8 cellular contexts compared by ENCODE assay signal in the genomic region with DNA sequence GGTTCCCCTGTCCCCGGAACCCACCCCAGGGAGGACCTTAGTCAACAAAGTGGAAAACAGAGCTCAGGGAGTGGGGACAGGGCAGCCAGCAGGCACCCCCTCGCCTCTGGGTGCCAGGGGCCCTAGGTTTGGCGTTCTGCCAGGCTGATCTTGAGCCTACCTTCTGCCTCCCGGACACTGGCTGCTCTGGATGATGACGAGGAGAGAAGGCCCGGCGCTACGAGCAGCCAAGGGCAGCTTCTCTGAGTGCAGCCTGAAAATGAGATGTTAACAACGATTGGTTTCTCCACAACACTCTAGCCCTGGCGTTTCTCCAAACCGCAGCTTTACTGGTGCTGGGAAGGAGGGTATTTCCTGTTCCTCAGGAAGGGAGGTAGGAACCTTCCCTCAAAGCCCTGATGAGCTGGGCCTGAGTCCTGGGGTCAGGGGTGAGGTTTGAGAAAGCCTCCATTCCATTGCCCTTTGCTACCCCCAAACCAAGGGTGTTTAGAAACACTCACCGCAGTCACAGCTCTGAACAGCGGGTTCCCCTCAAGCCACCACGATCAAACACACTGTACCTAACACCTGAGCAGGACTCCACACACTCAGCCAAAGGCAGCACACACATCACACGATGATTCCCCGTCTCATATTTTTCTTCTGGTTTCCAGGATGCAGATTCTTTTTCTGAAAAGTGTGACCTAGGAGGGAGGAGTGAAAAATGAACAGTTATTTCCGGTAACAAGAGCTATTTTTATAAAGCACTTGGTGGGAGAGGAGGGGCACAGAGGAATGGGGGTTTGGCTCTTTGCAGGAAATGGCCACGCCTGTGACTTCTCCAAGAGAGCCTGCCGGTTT. TPM values are rescaled to one million over a fixed set of nuclear protein-coding genes. Genes with fewer than 3 reads are reported as not detected.
DNase-seq lines count a peak whose midpoint lies in the region; ATAC-seq and TF ChIP-seq lines count a peak whose summit lies in the region.

A gene (minus strand): TSS at position 709 of the 840 bp plus-strand sequence. CDS start 1,054 bp downstream, outside the sequence.

- POLR2A ChIA-PET in naive thymus-derived CD8-positive, alpha-beta T cell (lab: Charles Lee): interaction anchor here (0.6 to 4.2 kb wide), 21 partner anchors 10 to 229 kb away, joined by 3 to 50 read pairs (median 4); a partner anchor contains a TSS

- intact Hi-C loops in thyroid gland (cut with DNase I): no loop called here

- 21% methylated on average over 13 to 16 of the region's 19 CpGs for WGBS in thyroid gland, 2 donors

- H3K36me3 ChIP-seq in DOHH2 (ENCODE audit: control insufficient read depth, low read length) (no peaks in the 10 kb centered on the region), thyroid gland (peaks cover 0 to 3% of the 10 kb centered on the region in 2 donors)

- H4K20me1 ChIP-seq in DOHH2 (ENCODE audit: control insufficient read depth, insufficient read depth, low read depth, low read length): no peaks in the 10 kb centered on the region

- H3K4me1 Mint-ChIP-seq in naive thymus-derived CD8-positive, alpha-beta T cell: peaks cover 18 to 49% (median 42%) of the 10 kb centered on the region in 4 donors

- H3K4me3 ChIP-seq in DOHH2 (ENCODE audit: low read length) (no peak within 1 kb of the TSS), epithelial cell of proximal tubule (ENCODE audit: low read depth, low read length) (peak within 1 kb of the TSS; percentile 42), thyroid gland (replicated peaks in 1 of 3) (peak within 1 kb of the TSS in 2 of 3 donors; percentile 9 to 35)

- no peaks in the 10 kb centered on the region for H3K27me3 ChIP-seq in DOHH2 (ENCODE audit: control insufficient read depth, low read length)
- H3K27me3 ChIP-seq in thyroid gland: no peaks in the 10 kb centered on the region

- no peaks in the 10 kb centered on the region for H3K9me3 Mint-ChIP-seq in naive thymus-derived CD8-positive, alpha-beta T cell

- H3K4me2 ChIP-seq in DOHH2 (ENCODE audit: low read length): 0 out of 2 replicates have a peak within 1 kb of the TSS, but pooled peaks have one; percentile 16

- H3K27me3 Mint-ChIP-seq in naive thymus-derived CD8-positive, alpha-beta T cell: no peaks in the 10 kb centered on the region

- peak within 1 kb of the TSS; percentile 85 to 93 (median 89) for H3K4me3 Mint-ChIP-seq in naive thymus-derived CD8-positive, alpha-beta T cell

- H3K27ac ChIP-seq in DOHH2 (ENCODE audit: low read depth, low read length): no peak within 1 kb of the TSS
- H3K27ac ChIP-seq in thyroid gland: peak within 1 kb of the TSS; percentile 85 to 93 (median 93)

- H3K9me3 ChIP-seq in DOHH2 (ENCODE audit: control insufficient read depth, insufficient read depth, low read length) (no peaks in the 10 kb centered on the region), thyroid gland (no peaks in the 10 kb centered on the region)

- no peak for TF ChIP-seq POLR2A in thyroid gland (IDR thresholded peaks at IDR 0.05)

- no peaks in the 10 kb centered on the region for H3F3A ChIP-seq in DOHH2 (ENCODE audit: control insufficient read depth, insufficient read depth)

- H3K4me1 ChIP-seq in DOHH2 (ENCODE audit: control insufficient read depth, low read length) (peaks cover 11% of the 10 kb centered on the region), thyroid gland (peaks cover 11 to 28% of the 10 kb centered on the region in 2 donors)

- TF ChIP-seq CTCF in DOHH2 (IDR thresholded peaks at IDR 0.05; ENCODE audit: low read depth, low read length, poor library complexity, severe bottlenecking) (no peak), epithelial cell of proximal tubule (conservative IDR thresholded peaks at IDR 0.05; ENCODE audit: low read depth, low read length) (no peak), thyroid gland (IDR thresholded peaks at IDR 0.05) (no peak)

- ATAC-seq in HG02973 (IDR thresholded peaks at IDR 0.05; ENCODE audit: unreplicated experiment) (peak; percentile 45), GM18519 (IDR thresholded peaks at IDR 0.05; ENCODE audit: low FRiP score, unreplicated experiment) (no peak)
- peak; percentile 90 to 92 for ATAC-seq in naive thymus-derived CD8-positive, alpha-beta T cell

- H3K36me3 Mint-ChIP-seq in naive thymus-derived CD8-positive, alpha-beta T cell: peaks cover 0 to 31% (median 8%) of the 10 kb centered on the region in 3 donors

- DNase-seq in NOMO-1 (lab: John Stamatoyannopoulos, UW; ENCODE audit: unreplicated experiment in 2 of 2) (peak; percentile 78 to 87), epithelial cell of proximal tubule (ENCODE audit: low read depth) (peak; percentile 63), thyroid gland (peak; percentile 78 to 81)
- peak; percentile 42 for DNase-seq in activated CD8-positive, alpha-beta memory T cell treated with anti-CD3 and anti-CD28 coated beads, Interleukin-2, amount 50 U/mL, for 4 hours
- peak; percentile 37 to 82 (median 64) for DNase-seq in naive thymus-derived CD8-positive, alpha-beta T cell

- peak within 1 kb of the TSS; percentile 79 to 97 (median 95) for H3K27ac Mint-ChIP-seq in naive thymus-derived CD8-positive, alpha-beta T cell

- H3K9me2 ChIP-seq in DOHH2 (replicated peaks; ENCODE audit: control insufficient read depth, low read length): no peaks in the 10 kb centered on the region

- H3K79me2 ChIP-seq in DOHH2 (ENCODE audit: control insufficient read depth, low read length): no peaks in the 10 kb centered on the region

RNA-seq across cellular contexts. Expression of the gene that starts here (rescaled TPM):
- total RNA-seq in epithelial cell of proximal tubule (17.0 and 18.9 TPM in 2 replicates), thyroid gland (10 to 100 TPM; 28.4 to 59.9 (median 38.6) TPM)
- 10 to 100 TPM; 65.3 to 68.1 TPM for total RNA-seq in naive thymus-derived CD8-positive, alpha-beta T cell
- polyA plus RNA-seq in naive thymus-derived CD8-positive, alpha-beta T cell: 10 to 100 TPM; 40.6 to 87.3 (median 45.1) TPM
